ENCODE assay signal across 24 cellular contexts in genomic region chr1:115559987-115560386, GRCh38.
A peak's percentile ranks its signal among the peaks of the same experiment; 100 is the strongest.
DNase-seq lines count a peak whose midpoint lies in the region; ATAC-seq, FAIRE-seq and TF ChIP-seq lines count a peak whose summit lies in the region.
"Had no signal": no experiment of that assay in that cellular context is flagged by ENCODE, and none has a peak within 500 bp of the region (broad histone marks: within the 10 kb centered on the region; RNA-seq: fewer than 3 reads in every experiment).

No MANE protein-coding gene starts in this region.

- no peak for TF ChIP-seq RAD21 in HepG2 (CRISPR knock-in tag; IDR thresholded peaks at IDR 0.05)

- no peak for TF ChIP-seq CTCF in HepG2 (CRISPR knock-in tag; IDR thresholded peaks at IDR 0.05)
- no peak for TF ChIP-seq CTCF in right lobe of liver (IDR thresholded peaks at IDR 0.05)
- no peak for TF ChIP-seq CTCF in neural progenitor cell (IDR thresholded peaks at IDR 0.05)

- POLR2A ChIA-PET in HepG2 (lab: Yijun Ruan, JAX): no interaction called here

- H3K4me2 ChIP-seq in HepG2 (ENCODE audit: low read depth, low read length): no peak overlapping the region
- no peak overlapping the region for H3K4me2 ChIP-seq in neural progenitor cell
- H3K4me2 ChIP-seq: BLaER1 treated with 17β-estradiol and CSF1 and Interleukin-3, amounts not matched to agents 10 nM and 100 nM had no signal

- H2AFZ ChIP-seq in HepG2 (ENCODE audit: low read length): no peak overlapping the region
- H2AFZ ChIP-seq in neural progenitor cell (replicated peaks): no peak overlapping the region

- no peak for TF ChIP-seq EP300 in HepG2 (IDR thresholded peaks at IDR 0.05; ENCODE audit: low read depth in 2 of 2, low read length in 2 of 2)
- TF ChIP-seq EP300 in HepG2 (CRISPR knock-in tag; IDR thresholded peaks at IDR 0.05; ENCODE audit: borderline replicate concordance): no peak

- TF ChIP-seq POLR2A in HepG2 (IDR thresholded peaks at IDR 0.05; ENCODE audit: insufficient read depth in 1 of 2, low read depth in 2 of 2, low read length in 2 of 2): no peak
- TF ChIP-seq POLR2A in right lobe of liver (IDR thresholded peaks at IDR 0.05): no peak

- DNase-seq in HepG2 (ENCODE audit: low spot score) (no peak), right lobe of liver (no peak), amniotic epithelial cell (ENCODE audit: low read depth) (peak; percentile 12), neural progenitor cell (ENCODE audit: low spot score) (peak; percentile 12), GF-D8 (lab: John Stamatoyannopoulos, UW) (no peak), DMS53 (lab: John Stamatoyannopoulos, UW) (no peak)
- DNase-seq: ACHN; AML-193; BE2C; Calu3; CD4-positive, alpha-beta T cell; CD8-positive, alpha-beta memory T cell; COR-L47; DND-41; GDM1; GOT3 had no signal

- H3K36me3 ChIP-seq in HepG2 (replicated peaks in 1 of 2; ENCODE audit: control insufficient read depth in 1 of 2, insufficient read depth in 2 of 2, low read length in 2 of 2) (no peaks in the 10 kb centered on the region), right lobe of liver (no peaks in the 10 kb centered on the region), neural progenitor cell (no peaks in the 10 kb centered on the region)
- H3K36me3 ChIP-seq: BE2C; BLaER1 treated with 17β-estradiol and CSF1 and Interleukin-3, amounts not matched to agents 10 nM and 100 nM; HAP-1 had no signal

- no peak overlapping the region for H3K9ac ChIP-seq in HepG2 (ENCODE audit: insufficient read depth, low read depth, low read length)
- no peak overlapping the region for H3K9ac ChIP-seq in neural progenitor cell
- H3K9ac ChIP-seq: BLaER1 treated with 17β-estradiol and CSF1 and Interleukin-3, amounts not matched to agents 10 nM and 100 nM had no signal

- H3K27ac ChIP-seq in HepG2 (ENCODE audit: extremely low read length, insufficient read depth, low read length) (no peak overlapping the region), right lobe of liver (no peak overlapping the region), neural progenitor cell (no peak overlapping the region)
- H3K27ac ChIP-seq: 22Rv1; BLaER1 treated with 17β-estradiol and CSF1 and Interleukin-3, amounts not matched to agents 10 nM and 100 nM had no signal

- H3K4me1 Mint-ChIP-seq in neural progenitor cell: peaks cover 12% of the 10 kb centered on the region
- H3K4me1 Mint-ChIP-seq: CD14-positive monocyte; CD8-positive, alpha-beta memory T cell had no signal

- H3K79me2 ChIP-seq in HepG2 (ENCODE audit: insufficient read depth, low read length) (no peaks in the 10 kb centered on the region), neural progenitor cell (ENCODE audit: low read depth) (no peaks in the 10 kb centered on the region)

- H3K4me3 ChIP-seq in HepG2 (replicated peaks in 1 of 3; ENCODE audit: insufficient read depth in 1 of 3, low read depth in 2 of 3, low read length in 3 of 3) (no peak overlapping the region), right lobe of liver (no peak overlapping the region), neural progenitor cell (no peak overlapping the region)
- H3K4me3 ChIP-seq: BLaER1 treated with 17β-estradiol and CSF1 and Interleukin-3, amounts not matched to agents 10 nM and 100 nM; HAP-1 had no signal

- no TSS peak for BruUV-seq in HepG2 (replicated peaks; lab: Mats Ljungman, UMichigan)

- CTCF ChIA-PET in HepG2 (lab: Yijun Ruan, JAX; ENCODE audit: low intra/inter-chr PET ratio, low total read pairs): no interaction called here

- no peaks in the 10 kb centered on the region for H3F3A ChIP-seq in neural progenitor cell (ENCODE audit: low read depth)

- in situ Hi-C loops in HepG2 (cut with HindIII; ENCODE audit: extremely low pct_ligation_motif_present, low pct_unique_long_range_greater_than_20kb): no loop called here

- H3K9me3 Mint-ChIP-seq in neural progenitor cell: no peaks in the 10 kb centered on the region
- H3K9me3 Mint-ChIP-seq: CD4-positive, alpha-beta T cell had no signal

- H3K27ac Mint-ChIP-seq in neural progenitor cell: no peak overlapping the region
- H3K27ac Mint-ChIP-seq: CD14-positive monocyte; CD4-positive, alpha-beta T cell; CD8-positive, alpha-beta memory T cell had no signal

- peaks cover 5% of the 10 kb centered on the region for H3K27me3 Mint-ChIP-seq in neural progenitor cell (ENCODE audit: insufficient read depth, low read depth)

- no peaks in the 10 kb centered on the region for H4K20me1 ChIP-seq in HepG2 (ENCODE audit: insufficient read depth, low read length)
- no peaks in the 10 kb centered on the region for H4K20me1 ChIP-seq in neural progenitor cell (ENCODE audit: low read depth)
- H4K20me1 ChIP-seq: BLaER1 treated with 17β-estradiol and CSF1 and Interleukin-3, amounts not matched to agents 10 nM and 100 nM had no signal

- H3K9me3 ChIP-seq in HepG2 (ENCODE audit: low read length): no peaks in the 10 kb centered on the region
- H3K9me3 ChIP-seq in right lobe of liver: no peaks in the 10 kb centered on the region
- no peaks in the 10 kb centered on the region for H3K9me3 ChIP-seq in neural progenitor cell (ENCODE audit: low read depth)
- H3K9me3 ChIP-seq: BE2C, HAP-1 had no signal

- ATAC-seq in HepG2 (no peak), right lobe of liver (no peak)

- intact Hi-C loops in HepG2 (cut with micrococcal nuclease; ENCODE audit: unreplicated experiment) (no loop called here), right lobe of liver (cut with DNase I) (no loop called here)

- H3K4me3 Mint-ChIP-seq in neural progenitor cell: no peak overlapping the region
- H3K4me3 Mint-ChIP-seq: CD14-positive monocyte; CD4-positive, alpha-beta T cell; CD8-positive, alpha-beta memory T cell had no signal

- H3K36me3 Mint-ChIP-seq in neural progenitor cell: no peaks in the 10 kb centered on the region
- H3K36me3 Mint-ChIP-seq: CD14-positive monocyte; CD8-positive, alpha-beta memory T cell had no signal

- no peak for FAIRE-seq in HepG2 (lab: Jason Lieb, UNC)
- FAIRE-seq: A204.1, GM12891, GM18507, H54 had no signal

- H3K27me3 ChIP-seq in HepG2 (ENCODE audit: control insufficient read depth in 1 of 2, insufficient read depth in 2 of 2, low read length in 2 of 2): peaks cover 0 to 7% of the 10 kb centered on the region in 2 experiments; a peak in 2 of 5 replicates
- peaks cover 0 to 7% of the 10 kb centered on the region in 2 donors for H3K27me3 ChIP-seq in right lobe of liver
- peaks cover 16% of the 10 kb centered on the region for H3K27me3 ChIP-seq in neural progenitor cell
- H3K27me3 ChIP-seq: BLaER1 treated with 17β-estradiol and CSF1 and Interleukin-3, amounts not matched to agents 10 nM and 100 nM had no signal

- WGBS in HepG2 (ENCODE audit: low lambda C conversion rate): 17% methylated on average over 8 of the region's 8 CpGs
- WGBS in right lobe of liver (ENCODE audit: insufficient coverage, low coverage, low lambda C conversion rate, missing lambda C conversion rate): 58% methylated on average over 8 of the region's 8 CpGs

- H3K4me1 ChIP-seq in HepG2 (ENCODE audit: insufficient read depth, low read length) (no peaks in the 10 kb centered on the region), right lobe of liver (no peaks in the 10 kb centered on the region), neural progenitor cell (peaks cover 11% of the 10 kb centered on the region)
- H3K4me1 ChIP-seq: BE2C; BLaER1 treated with 17β-estradiol and CSF1 and Interleukin-3, amounts not matched to agents 10 nM and 100 nM; HAP-1 had no signal

TF ChIP-seq in HepG2, 621 proteins besides CTCF, POLR2A, EP300 and RAD21:
- no peak for TF ChIP-seq FOXP4 (CRISPR knock-in tag; IDR thresholded peaks at IDR 0.05)
- peak; percentile 38; the same call in 1 of the 2 replicates for TF ChIP-seq ATF7 (IDR thresholded peaks at IDR 0.05)
- TF ChIP-seq ATF7 (CRISPR knock-in tag; IDR thresholded peaks at IDR 0.05): no peak

Comparison
In these comparisons a context has a peak if more than half of its experiments do, and no peak if none do; other contexts are left out.
1. DNase-seq: peak in amniotic epithelial cell (single experiment) and neural progenitor cell (single experiment); none in HepG2 (single experiment), right lobe of liver (0 of 3), GF-D8 (single experiment) and DMS53 (single experiment).